In the genomic region with DNA sequence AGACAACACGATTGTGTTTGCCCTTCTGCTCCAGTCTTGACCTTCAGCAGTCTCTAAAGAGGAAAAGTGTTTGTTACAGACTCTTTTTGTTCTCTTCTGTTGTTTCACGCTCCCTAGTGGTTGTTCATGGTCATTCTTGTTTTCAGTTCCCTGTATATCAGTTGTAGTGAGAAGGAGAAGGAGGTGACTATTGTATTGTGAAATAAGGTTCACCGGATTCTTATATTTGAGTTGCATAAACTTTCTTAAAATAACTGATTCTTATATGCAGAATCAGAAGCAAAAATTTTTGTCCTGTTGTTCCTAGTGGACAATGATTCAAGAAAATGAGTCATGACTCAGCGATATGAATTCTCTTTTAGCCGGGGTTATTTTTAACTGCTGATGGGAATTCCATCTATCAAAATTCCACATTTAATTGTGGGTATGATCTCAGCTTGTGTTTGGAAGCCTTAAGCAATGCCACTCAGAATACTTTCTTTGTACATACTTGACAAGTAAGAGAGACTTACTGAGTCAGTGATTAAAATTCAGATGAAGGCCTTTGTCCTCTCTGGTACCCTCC, we compare ENCODE assay signal across 8 cellular contexts.
A peak's percentile ranks its signal among the peaks of the same experiment; 100 is the strongest.
DNase-seq lines count a peak whose midpoint lies in the region; ATAC-seq and TF ChIP-seq lines count a peak whose summit lies in the region.

No MANE protein-coding gene starts in this region.

- H3K36me3 ChIP-seq in Karpas-422 (ENCODE audit: insufficient read depth, low read length): no peaks in the 10 kb centered on the region
- H3K36me3 ChIP-seq in iPS DF 6.9 (ENCODE audit: control insufficient read depth, insufficient read depth, low read length): no peaks in the 10 kb centered on the region

- H3K27ac ChIP-seq in Karpas-422 (ENCODE audit: low read length): no peak overlapping the region
- no peak overlapping the region for H3K27ac ChIP-seq in iPS DF 6.9 (ENCODE audit: low read length)

- H3K4me1 ChIP-seq in Karpas-422 (ENCODE audit: low read length) (no peaks in the 10 kb centered on the region), iPS DF 6.9 (ENCODE audit: control insufficient read depth, insufficient read depth, low read length) (no peaks in the 10 kb centered on the region)

- no peak overlapping the region for H3K9ac ChIP-seq in Karpas-422 (ENCODE audit: low read length)

- TF ChIP-seq CTCF in astrocyte of the cerebellum (IDR thresholded peaks at IDR 0.05; ENCODE audit: low read depth, low read length, missing control alignments): peak; percentile 56

- no peaks in the 10 kb centered on the region for H3K27me3 ChIP-seq in Karpas-422 (ENCODE audit: low read length)
- no peaks in the 10 kb centered on the region for H3K27me3 ChIP-seq in iPS DF 6.9 (ENCODE audit: control insufficient read depth, insufficient read depth, low read length)

- peak; percentile 64 for ATAC-seq in GM18511 (IDR thresholded peaks at IDR 0.05; ENCODE audit: unreplicated experiment)

- H3K79me2 ChIP-seq in Karpas-422 (ENCODE audit: low read length): no peaks in the 10 kb centered on the region

- DNase-seq in Karpas-422 (peak; percentile 56), astrocyte of the cerebellum (ENCODE audit: low read depth) (peak; percentile 63), iPS DF 6.9 (ENCODE audit: low read depth, low spot score) (peak; percentile 33), stromal cell of bone marrow (ENCODE audit: low read depth) (peak; percentile 85), cerebellar nuclear complex (lab: John Stamatoyannopoulos, UW) (no peak), COR-L47 (lab: John Stamatoyannopoulos, UW) (no peak), islet precursor cell (no peak)

- H3K4me3 ChIP-seq in Karpas-422 (ENCODE audit: low read length) (no peak overlapping the region), astrocyte of the cerebellum (ENCODE audit: low read depth, low read length) (no peak overlapping the region), iPS DF 6.9 (ENCODE audit: low read length) (no peak overlapping the region)

- H4K20me1 ChIP-seq in Karpas-422 (ENCODE audit: insufficient read depth, low read depth, low read length): no peaks in the 10 kb centered on the region

- H2AFZ ChIP-seq in Karpas-422 (ENCODE audit: low read length): no peak overlapping the region

- WGBS in iPS DF 6.9 (ENCODE audit: insufficient coverage, insufficient read length): no CpG with 5 or more reads among the region's 5 CpGs

- in situ Hi-C loops in astrocyte of the cerebellum (cut with HindIII; ENCODE audit: low sequenced_read_pairs): no loop called here

- H3K9me3 ChIP-seq in Karpas-422 (ENCODE audit: low read length) (no peaks in the 10 kb centered on the region), iPS DF 6.9 (ENCODE audit: control insufficient read depth, insufficient read depth, low read length) (no peaks in the 10 kb centered on the region)

- no peak overlapping the region for H3K4me2 ChIP-seq in Karpas-422 (ENCODE audit: low read depth, low read length, poor library complexity, severe bottlenecking)

- no peaks in the 10 kb centered on the region for H3K9me2 ChIP-seq in Karpas-422 (replicated peaks; ENCODE audit: insufficient read depth, low read length)

Comparison
In these comparisons a context has a peak if more than half of its experiments do, and no peak if none do; other contexts are left out.
1. DNase-seq: peak in Karpas-422 (single experiment), astrocyte of the cerebellum (single experiment), iPS DF 6.9 (single experiment) and stromal cell of bone marrow (single experiment); none in cerebellar nuclear complex (0 of 2), COR-L47 (single experiment) and islet precursor cell (single experiment).